9 cellular contexts compared by ENCODE assay signal in the genomic region with DNA sequence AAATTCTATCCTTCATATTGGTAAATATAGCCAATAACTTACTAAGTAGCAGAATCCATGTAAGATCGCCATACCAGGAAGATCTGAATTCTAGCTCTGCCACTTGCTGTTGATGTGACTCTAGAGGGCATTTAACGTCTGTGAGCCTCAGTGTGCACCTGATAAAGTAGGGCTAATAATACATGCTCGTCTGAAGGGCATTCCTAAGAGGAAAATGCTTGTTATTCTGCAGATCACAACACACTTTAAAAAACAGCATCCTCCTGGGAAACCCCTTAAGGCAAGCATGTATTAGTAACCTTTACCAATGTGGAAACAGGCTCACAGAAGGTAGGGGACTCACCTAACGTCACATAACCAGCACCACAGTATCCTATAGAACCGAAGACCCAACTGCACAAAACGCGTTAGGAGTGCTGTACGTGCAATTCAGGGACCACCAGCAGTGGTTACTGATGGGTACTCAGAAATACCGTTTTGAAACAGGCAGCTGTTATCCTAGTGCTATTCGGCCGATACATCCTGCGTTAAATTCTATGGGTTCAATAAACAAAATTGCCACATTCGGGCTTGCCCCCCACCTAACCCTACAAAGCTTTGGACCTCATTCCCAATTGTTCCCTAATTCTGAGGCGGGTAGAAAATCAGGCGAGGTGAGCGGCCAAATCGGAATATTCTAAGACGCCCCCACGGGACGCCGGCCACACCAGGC. TPM values are rescaled to one million over a fixed set of nuclear protein-coding genes. Genes with fewer than 3 reads are reported as not detected.
A peak's percentile ranks its signal among the peaks of the same experiment; 100 is the strongest.
DNase-seq lines count a peak whose midpoint lies in the region; FAIRE-seq and TF ChIP-seq lines count a peak whose summit lies in the region.
"Had no signal": no experiment of that assay in that cellular context is flagged by ENCODE, and none has a peak within 500 bp of the region (broad histone marks: within the 10 kb centered on the region; RNA-seq: fewer than 3 reads in every experiment).

No MANE protein-coding gene starts in this region.

- H3K79me2 ChIP-seq in astrocyte (ENCODE audit: insufficient read depth, low read length): peaks cover 40% of the 10 kb centered on the region

- H3K4me3 ChIP-seq in astrocyte (ENCODE audit: insufficient read depth, low read depth, low read length): peak overlapping the region; percentile 95

- H3K9me3 ChIP-seq in astrocyte (ENCODE audit: insufficient read depth, low read depth, low read length): no peaks in the 10 kb centered on the region

- H3K27me3 ChIP-seq in astrocyte (ENCODE audit: insufficient read depth, low read length): no peaks in the 10 kb centered on the region

- peak overlapping the region; percentile 95 for H3K4me2 ChIP-seq in astrocyte (ENCODE audit: low read length)

- no peaks in the 10 kb centered on the region for H3K36me3 ChIP-seq in astrocyte (ENCODE audit: insufficient read depth, low read length)

- no peaks in the 10 kb centered on the region for H4K20me1 ChIP-seq in astrocyte (ENCODE audit: insufficient read depth, low read length)

- no peak for TF ChIP-seq CTCF in astrocyte (IDR thresholded peaks at IDR 0.05; ENCODE audit: insufficient read depth, low read depth, low read length)

- H3K27ac ChIP-seq in astrocyte (ENCODE audit: low read depth, low read length) (peak overlapping the region; percentile 88), substantia nigra (ENCODE audit: low read depth, low read length, poor library complexity, severe bottlenecking) (no peak overlapping the region)
- H3K27ac ChIP-seq: epithelial cell of prostate had no signal

- no peaks in the 10 kb centered on the region for H3K36me3 Mint-ChIP-seq in astrocyte (ENCODE audit: low read depth, unreplicated experiment)

- peak overlapping the region; percentile 92 for H3K4me3 Mint-ChIP-seq in astrocyte (ENCODE audit: unreplicated experiment)

- H3K9ac ChIP-seq in astrocyte (ENCODE audit: low read length): peak overlapping the region; percentile 91

- no peaks in the 10 kb centered on the region for H3K27me3 Mint-ChIP-seq in astrocyte (ENCODE audit: low read depth, unreplicated experiment)

- H3K4me1 ChIP-seq in astrocyte (ENCODE audit: insufficient read depth, low read length): peaks cover 6% of the 10 kb centered on the region

- H3K9me3 Mint-ChIP-seq in astrocyte (ENCODE audit: unreplicated experiment): no peaks in the 10 kb centered on the region

- FAIRE-seq in H54 (lab: Jason Lieb, UNC): peak; percentile 86
- FAIRE-seq in astrocyte (lab: Jason Lieb, UNC): no peak

- DNase-seq in NCI-H2107 treated with DMSO at 0.1 percent for 48 hours (lab: John Stamatoyannopoulos, UW; ENCODE audit: unreplicated experiment) (peak; percentile 48), NCI-H2107 (lab: John Stamatoyannopoulos, UW) (no peak), H54 (ENCODE audit: insufficient read length, low spot score) (no peak), NCI-H1105 treated with DMSO at 0.1 percent for 48 hours (lab: John Stamatoyannopoulos, UW) (peak; percentile 25), astrocyte (ENCODE audit: low read depth) (no peak), lung microvascular endothelial cell (ENCODE audit: low read depth in 2 of 2) (peak; percentile 12), cortex of kidney (lab: John Stamatoyannopoulos, UW) (no peak), substantia nigra (lab: John Stamatoyannopoulos, UW) (no peak)

- peak overlapping the region; percentile 51 for H3K27ac Mint-ChIP-seq in astrocyte (ENCODE audit: unreplicated experiment)

- H3K4me1 Mint-ChIP-seq in astrocyte (ENCODE audit: low read depth, unreplicated experiment): peaks cover 2% of the 10 kb centered on the region

- H2AFZ ChIP-seq in astrocyte (ENCODE audit: low read depth, low read length): peak overlapping the region; percentile 98

- no peak for TF ChIP-seq POLR2A in H54 (IDR thresholded peaks at IDR 0.05; ENCODE audit: low read depth, low read length)

RNA-seq across cellular contexts. Expression of gene DEPDC1, which starts 0.8 kb away (rescaled TPM):
- 2.0 and 2.6 TPM in 2 replicates for total RNA-seq in astrocyte
- total RNA-seq in lung microvascular endothelial cell: 1.8 and 7.6 TPM in 2 replicates

RNA-seq across cellular contexts. Expression of gene RPE65, which starts 46.4 kb away (rescaled TPM):
- total RNA-seq in astrocyte: 0.27 and 0.91 TPM in 2 replicates
- not detected in 2 replicates for total RNA-seq in lung microvascular endothelial cell

Comparison
In these comparisons a context has a peak if more than half of its experiments do, and no peak if none do; other contexts are left out.
1. DNase-seq: peak in NCI-H2107 treated with DMSO at 0.1 percent for 48 hours (single experiment), NCI-H1105 treated with DMSO at 0.1 percent for 48 hours (single experiment) and lung microvascular endothelial cell (2 of 2); none in NCI-H2107 (single experiment), H54 (single experiment), astrocyte (single experiment), cortex of kidney (single experiment) and substantia nigra (0 of 49).